In genomic region chr7:121278120-121279021, GRCh38 we compare ENCODE assay signal across 1 cellular context.
A peak's percentile ranks its signal among the peaks of the same experiment; 100 is the strongest.
TF ChIP-seq lines count a peak whose summit lies in the region.

No MANE protein-coding gene starts in this region.

TF ChIP-seq in GM12878, 131 proteins besides CTCF, POLR2A, EP300 and RAD21 (continued from another document and continues in another):
- TF ChIP-seq, protein P1, sequence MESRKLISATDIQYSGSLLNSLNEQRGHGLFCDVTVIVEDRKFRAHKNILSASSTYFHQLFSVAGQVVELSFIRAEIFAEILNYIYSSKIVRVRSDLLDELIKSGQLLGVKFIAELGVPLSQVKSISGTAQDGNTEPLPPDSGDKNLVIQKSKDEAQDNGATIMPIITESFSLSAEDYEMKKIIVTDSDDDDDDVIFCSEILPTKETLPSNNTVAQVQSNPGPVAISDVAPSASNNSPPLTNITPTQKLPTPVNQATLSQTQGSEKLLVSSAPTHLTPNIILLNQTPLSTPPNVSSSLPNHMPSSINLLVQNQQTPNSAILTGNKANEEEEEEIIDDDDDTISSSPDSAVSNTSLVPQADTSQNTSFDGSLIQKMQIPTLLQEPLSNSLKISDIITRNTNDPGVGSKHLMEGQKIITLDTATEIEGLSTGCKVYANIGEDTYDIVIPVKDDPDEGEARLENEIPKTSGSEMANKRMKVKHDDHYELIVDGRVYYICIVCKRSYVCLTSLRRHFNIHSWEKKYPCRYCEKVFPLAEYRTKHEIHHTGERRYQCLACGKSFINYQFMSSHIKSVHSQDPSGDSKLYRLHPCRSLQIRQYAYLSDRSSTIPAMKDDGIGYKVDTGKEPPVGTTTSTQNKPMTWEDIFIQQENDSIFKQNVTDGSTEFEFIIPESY (IDR thresholded peaks at IDR 0.05) = no peak
- 0 out of 2 replicates have a peak, but pooled peaks have one; percentile 61 for TF ChIP-seq TCF12 (IDR thresholded peaks at IDR 0.05; ENCODE audit: low read depth, low read length)
- no peak for TF ChIP-seq ZNF207 (IDR thresholded peaks at IDR 0.05; ENCODE audit: borderline replicate concordance)
- TF ChIP-seq, protein P2, sequence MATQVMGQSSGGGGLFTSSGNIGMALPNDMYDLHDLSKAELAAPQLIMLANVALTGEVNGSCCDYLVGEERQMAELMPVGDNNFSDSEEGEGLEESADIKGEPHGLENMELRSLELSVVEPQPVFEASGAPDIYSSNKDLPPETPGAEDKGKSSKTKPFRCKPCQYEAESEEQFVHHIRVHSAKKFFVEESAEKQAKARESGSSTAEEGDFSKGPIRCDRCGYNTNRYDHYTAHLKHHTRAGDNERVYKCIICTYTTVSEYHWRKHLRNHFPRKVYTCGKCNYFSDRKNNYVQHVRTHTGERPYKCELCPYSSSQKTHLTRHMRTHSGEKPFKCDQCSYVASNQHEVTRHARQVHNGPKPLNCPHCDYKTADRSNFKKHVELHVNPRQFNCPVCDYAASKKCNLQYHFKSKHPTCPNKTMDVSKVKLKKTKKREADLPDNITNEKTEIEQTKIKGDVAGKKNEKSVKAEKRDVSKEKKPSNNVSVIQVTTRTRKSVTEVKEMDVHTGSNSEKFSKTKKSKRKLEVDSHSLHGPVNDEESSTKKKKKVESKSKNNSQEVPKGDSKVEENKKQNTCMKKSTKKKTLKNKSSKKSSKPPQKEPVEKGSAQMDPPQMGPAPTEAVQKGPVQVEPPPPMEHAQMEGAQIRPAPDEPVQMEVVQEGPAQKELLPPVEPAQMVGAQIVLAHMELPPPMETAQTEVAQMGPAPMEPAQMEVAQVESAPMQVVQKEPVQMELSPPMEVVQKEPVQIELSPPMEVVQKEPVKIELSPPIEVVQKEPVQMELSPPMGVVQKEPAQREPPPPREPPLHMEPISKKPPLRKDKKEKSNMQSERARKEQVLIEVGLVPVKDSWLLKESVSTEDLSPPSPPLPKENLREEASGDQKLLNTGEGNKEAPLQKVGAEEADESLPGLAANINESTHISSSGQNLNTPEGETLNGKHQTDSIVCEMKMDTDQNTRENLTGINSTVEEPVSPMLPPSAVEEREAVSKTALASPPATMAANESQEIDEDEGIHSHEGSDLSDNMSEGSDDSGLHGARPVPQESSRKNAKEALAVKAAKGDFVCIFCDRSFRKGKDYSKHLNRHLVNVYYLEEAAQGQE (IDR thresholded peaks at IDR 0.05; ENCODE audit: low read depth, low read length) = peak; percentile 44; the same call in 1 of the 2 replicates
- TF ChIP-seq DPF2 (IDR thresholded peaks at IDR 0.05) = peak; percentile 98
- peak; percentile 99 for TF ChIP-seq MTA2 (IDR thresholded peaks at IDR 0.05; ENCODE audit: low read depth)
- TF ChIP-seq CBFB (IDR thresholded peaks at IDR 0.05; ENCODE audit: low read depth) = no peak
- no peak for TF ChIP-seq KAT2A (conservative IDR thresholded peaks at IDR 0.05; ENCODE audit: control insufficient read depth, low read depth, low read length)
- TF ChIP-seq PBX3 (IDR thresholded peaks at IDR 0.05; ENCODE audit: insufficient replicate concordance, low read depth, low read length) = no peak
- TF ChIP-seq TCF7 (IDR thresholded peaks at IDR 0.05; ENCODE audit: borderline replicate concordance) = peak; percentile 79
- peak; percentile 100 for TF ChIP-seq NFIC (IDR thresholded peaks at IDR 0.05; ENCODE audit: low read depth, low read length)
- TF ChIP-seq, protein P3, sequence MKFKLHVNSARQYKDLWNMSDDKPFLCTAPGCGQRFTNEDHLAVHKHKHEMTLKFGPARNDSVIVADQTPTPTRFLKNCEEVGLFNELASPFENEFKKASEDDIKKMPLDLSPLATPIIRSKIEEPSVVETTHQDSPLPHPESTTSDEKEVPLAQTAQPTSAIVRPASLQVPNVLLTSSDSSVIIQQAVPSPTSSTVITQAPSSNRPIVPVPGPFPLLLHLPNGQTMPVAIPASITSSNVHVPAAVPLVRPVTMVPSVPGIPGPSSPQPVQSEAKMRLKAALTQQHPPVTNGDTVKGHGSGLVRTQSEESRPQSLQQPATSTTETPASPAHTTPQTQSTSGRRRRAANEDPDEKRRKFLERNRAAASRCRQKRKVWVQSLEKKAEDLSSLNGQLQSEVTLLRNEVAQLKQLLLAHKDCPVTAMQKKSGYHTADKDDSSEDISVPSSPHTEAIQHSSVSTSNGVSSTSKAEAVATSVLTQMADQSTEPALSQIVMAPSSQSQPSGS (IDR thresholded peaks at IDR 0.05; ENCODE audit: low read length) = peak; percentile 98
- TF ChIP-seq PML (IDR thresholded peaks at IDR 0.05; ENCODE audit: low read length) = peak; percentile 89
- TF ChIP-seq RELA (IDR thresholded peaks at IDR 0.05; ENCODE audit: borderline replicate concordance, partially characterized antibody) = no peak
- TF ChIP-seq IRF4 (IDR thresholded peaks at IDR 0.05; ENCODE audit: low read depth, low read length) = peak; percentile 99
- 0 out of 2 replicates have a peak, but pooled peaks have one; percentile 26 for TF ChIP-seq EED (IDR thresholded peaks at IDR 0.05; ENCODE audit: low read depth)
- TF ChIP-seq STAT1 (conservative IDR thresholded peaks at IDR 0.05) = no peak
- TF ChIP-seq BACH1 (IDR thresholded peaks at IDR 0.05; ENCODE audit: borderline replicate concordance) = peak; percentile 99
- TF ChIP-seq, protein P4, sequence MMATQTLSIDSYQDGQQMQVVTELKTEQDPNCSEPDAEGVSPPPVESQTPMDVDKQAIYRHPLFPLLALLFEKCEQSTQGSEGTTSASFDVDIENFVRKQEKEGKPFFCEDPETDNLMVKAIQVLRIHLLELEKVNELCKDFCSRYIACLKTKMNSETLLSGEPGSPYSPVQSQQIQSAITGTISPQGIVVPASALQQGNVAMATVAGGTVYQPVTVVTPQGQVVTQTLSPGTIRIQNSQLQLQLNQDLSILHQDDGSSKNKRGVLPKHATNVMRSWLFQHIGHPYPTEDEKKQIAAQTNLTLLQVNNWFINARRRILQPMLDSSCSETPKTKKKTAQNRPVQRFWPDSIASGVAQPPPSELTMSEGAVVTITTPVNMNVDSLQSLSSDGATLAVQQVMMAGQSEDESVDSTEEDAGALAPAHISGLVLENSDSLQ (IDR thresholded peaks at IDR 0.05) = peak; percentile 25; the same call in 1 of the 2 replicates
- peak; percentile 94 for TF ChIP-seq CREM (IDR thresholded peaks at IDR 0.05; ENCODE audit: low read depth)
- TF ChIP-seq SREBF1 (IDR thresholded peaks at IDR 0.05; ENCODE audit: low read length) = peak; percentile 75; the same call in 1 of the 2 replicates
- no peak for TF ChIP-seq TAF1 (IDR thresholded peaks at IDR 0.05; ENCODE audit: borderline replicate concordance, low read depth, low read length)
- peak; percentile 86 for TF ChIP-seq ZNF24 (IDR thresholded peaks at IDR 0.05)
- peak; percentile 96 for TF ChIP-seq JUND (IDR thresholded peaks at IDR 0.05; ENCODE audit: low read depth, low read length)
- TF ChIP-seq NR2C1 (IDR thresholded peaks at IDR 0.05) = no peak
- peak; percentile 83; the same call in 1 of the 2 replicates for TF ChIP-seq PAX5 (IDR thresholded peaks at IDR 0.05; ENCODE audit: borderline replicate concordance, low read depth, low read length)
- TF ChIP-seq RUNX3 (IDR thresholded peaks at IDR 0.05; ENCODE audit: low read length) = peak; percentile 89
- TF ChIP-seq NR2F1 (conservative IDR thresholded peaks at IDR 0.05) = peak; percentile 96
- TF ChIP-seq MXI1 (IDR thresholded peaks at IDR 0.05; ENCODE audit: low read depth, low read length) = peak; percentile 49; the same call in 1 of the 2 replicates
- no peak for TF ChIP-seq POLR2AphosphoS5 (IDR thresholded peaks at IDR 0.05; ENCODE audit: low read length)
- TF ChIP-seq JUNB (IDR thresholded peaks at IDR 0.05) = peak; percentile 100
- peak; percentile 87; the same call in 1 of the 2 replicates for TF ChIP-seq STAT3 (IDR thresholded peaks at IDR 0.05; ENCODE audit: low read depth, low read length)
- 0 out of 2 replicates have a peak, but pooled peaks have one; percentile 29 for TF ChIP-seq NBN (IDR thresholded peaks at IDR 0.05)
- TF ChIP-seq CBX5 (IDR thresholded peaks at IDR 0.05; ENCODE audit: low read depth) = peak; percentile 67; the same call in 1 of the 2 replicates
- TF ChIP-seq, protein P5, sequence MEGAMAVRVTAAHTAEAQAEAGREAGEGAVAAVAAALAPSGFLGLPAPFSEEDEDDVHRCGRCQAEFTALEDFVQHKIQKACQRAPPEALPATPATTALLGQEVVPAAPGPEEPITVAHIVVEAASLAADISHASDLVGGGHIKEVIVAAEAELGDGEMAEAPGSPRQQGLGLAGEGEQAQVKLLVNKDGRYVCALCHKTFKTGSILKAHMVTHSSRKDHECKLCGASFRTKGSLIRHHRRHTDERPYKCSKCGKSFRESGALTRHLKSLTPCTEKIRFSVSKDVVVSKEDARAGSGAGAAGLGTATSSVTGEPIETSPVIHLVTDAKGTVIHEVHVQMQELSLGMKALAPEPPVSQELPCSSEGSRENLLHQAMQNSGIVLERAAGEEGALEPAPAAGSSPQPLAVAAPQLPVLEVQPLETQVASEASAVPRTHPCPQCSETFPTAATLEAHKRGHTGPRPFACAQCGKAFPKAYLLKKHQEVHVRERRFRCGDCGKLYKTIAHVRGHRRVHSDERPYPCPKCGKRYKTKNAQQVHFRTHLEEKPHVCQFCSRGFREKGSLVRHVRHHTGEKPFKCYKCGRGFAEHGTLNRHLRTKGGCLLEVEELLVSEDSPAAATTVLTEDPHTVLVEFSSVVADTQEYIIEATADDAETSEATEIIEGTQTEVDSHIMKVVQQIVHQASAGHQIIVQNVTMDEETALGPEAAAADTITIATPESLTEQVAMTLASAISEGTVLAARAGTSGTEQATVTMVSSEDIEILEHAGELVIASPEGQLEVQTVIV (IDR thresholded peaks at IDR 0.05; ENCODE audit: borderline replicate concordance, partially characterized antibody) = no peak
- no peak for TF ChIP-seq NR2C2 (IDR thresholded peaks at IDR 0.05; ENCODE audit: borderline replicate concordance, control insufficient read depth, insufficient read length, low read depth)
- TF ChIP-seq CREB1 (IDR thresholded peaks at IDR 0.05; ENCODE audit: low read depth) = peak; percentile 62
- TF ChIP-seq, protein P6, sequence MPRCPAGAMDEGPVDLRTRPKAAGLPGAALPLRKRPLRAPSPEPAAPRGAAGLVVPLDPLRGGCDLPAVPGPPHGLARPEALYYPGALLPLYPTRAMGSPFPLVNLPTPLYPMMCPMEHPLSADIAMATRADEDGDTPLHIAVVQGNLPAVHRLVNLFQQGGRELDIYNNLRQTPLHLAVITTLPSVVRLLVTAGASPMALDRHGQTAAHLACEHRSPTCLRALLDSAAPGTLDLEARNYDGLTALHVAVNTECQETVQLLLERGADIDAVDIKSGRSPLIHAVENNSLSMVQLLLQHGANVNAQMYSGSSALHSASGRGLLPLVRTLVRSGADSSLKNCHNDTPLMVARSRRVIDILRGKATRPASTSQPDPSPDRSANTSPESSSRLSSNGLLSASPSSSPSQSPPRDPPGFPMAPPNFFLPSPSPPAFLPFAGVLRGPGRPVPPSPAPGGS (IDR thresholded peaks at IDR 0.05; ENCODE audit: borderline replicate concordance, insufficient read depth, low read depth, low read length, poor library complexity, severe bottlenecking) = peak; percentile 90
- peak in 1 of 2 experiments; percentile 84; a peak in 2 of 4 replicates for TF ChIP-seq ETV6 (conservative IDR thresholded peaks at IDR 0.05 in 1 of 2, IDR thresholded peaks at IDR 0.05 in 1 of 2; ENCODE audit: borderline replicate concordance in 1 of 2, low read depth in 1 of 2)
- TF ChIP-seq ZBED1 (IDR thresholded peaks at IDR 0.05; ENCODE audit: borderline replicate concordance) = peak; percentile 86
- TF ChIP-seq ASH2L (IDR thresholded peaks at IDR 0.05; ENCODE audit: borderline replicate concordance, low read depth) = no peak
- TF ChIP-seq ZNF217 (IDR thresholded peaks at IDR 0.05) = peak; percentile 100
- peak; percentile 60; the same call in 1 of the 3 replicates for TF ChIP-seq POU2F2 (IDR thresholded peaks at IDR 0.05; ENCODE audit: borderline replicate concordance, low read depth, low read length)
- peak; percentile 94 for TF ChIP-seq MTA3 (IDR thresholded peaks at IDR 0.05; ENCODE audit: borderline replicate concordance, low read length)
- TF ChIP-seq CEBPB (IDR thresholded peaks at IDR 0.05; ENCODE audit: borderline replicate concordance in 1 of 2, low read depth in 2 of 2, low read length in 2 of 2) = peak in 1 of 2 experiments; percentile 85; a peak in 2 of 4 replicates
- no peak for TF ChIP-seq POLR2AphosphoS2 (IDR thresholded peaks at IDR 0.05; ENCODE audit: low read depth, low read length)
- peak; percentile 100 for TF ChIP-seq BCL11A (IDR thresholded peaks at IDR 0.05; ENCODE audit: low read depth, low read length)
- no peak for TF ChIP-seq RBBP5 (conservative IDR thresholded peaks at IDR 0.05)
- no peak for TF ChIP-seq SMAD5 (IDR thresholded peaks at IDR 0.05; ENCODE audit: low read depth)
- TF ChIP-seq MAX (IDR thresholded peaks at IDR 0.05; ENCODE audit: low read depth, low read length) = no peak
- no peak for TF ChIP-seq CHD1 (IDR thresholded peaks at IDR 0.05; ENCODE audit: low read depth, low read length)
- TF ChIP-seq NFXL1 (IDR thresholded peaks at IDR 0.05; ENCODE audit: borderline replicate concordance) = no peak
- TF ChIP-seq SKIL (IDR thresholded peaks at IDR 0.05; ENCODE audit: low read depth, poor library complexity, severe bottlenecking) = peak; percentile 93
